ENCODE assay signal across 2 cellular contexts in genomic region chr2:42942214-42942989, GRCh38.
TF ChIP-seq lines count a peak whose summit lies in the region.

No MANE protein-coding gene starts in this region.

TF ChIP-seq in GM23338, 12 proteins besides CTCF, POLR2A, EP300 and RAD21:
- TF ChIP-seq REST (IDR thresholded peaks at IDR 0.05; ENCODE audit: unreplicated experiment) (no peak), EZH2 (IDR thresholded peaks at IDR 0.05; ENCODE audit: low read depth, unreplicated experiment) (no peak), ZNF331 (CRISPR knock-in tag; IDR thresholded peaks at IDR 0.05; ENCODE audit: low read depth) (no peak)
TF ChIP-seq in GM23338: peak in this region for 0.

TF ChIP-seq in HepG2, 621 proteins besides CTCF, POLR2A, EP300 and RAD21 (continues in another document):
- TF ChIP-seq SETDB1 (CRISPR knock-in tag; IDR thresholded peaks at IDR 0.05; ENCODE audit: borderline replicate concordance) (no peak), RBM22 (optimal IDR thresholded peaks at IDR 0.05; ENCODE audit: low read length) (no peak), ZNF609 (CRISPR knock-in tag; IDR thresholded peaks at IDR 0.05; ENCODE audit: borderline replicate concordance) (peak; percentile 70; the same call in 1 of the 2 replicates), DRAP1 (CRISPR knock-in tag; IDR thresholded peaks at IDR 0.05) (peak; percentile 78), ZNF513 (CRISPR knock-in tag; conservative IDR thresholded peaks at IDR 0.05) (no peak), CENPBD1 (CRISPR knock-in tag; IDR thresholded peaks at IDR 0.05; ENCODE audit: borderline replicate concordance, low read depth) (no peak), TOE1 (CRISPR knock-in tag; IDR thresholded peaks at IDR 0.05) (no peak), POLR2AphosphoS5 (IDR thresholded peaks at IDR 0.05; ENCODE audit: low read depth, low read length) (peak; percentile 65; the same call in 1 of the 2 replicates), PHF21A (CRISPR knock-in tag; IDR thresholded peaks at IDR 0.05) (0 out of 2 replicates have a peak, but pooled peaks have one; percentile 51), SMARCE1 (IDR thresholded peaks at IDR 0.05; ENCODE audit: borderline replicate concordance) (no peak), SALL2 (CRISPR knock-in tag; IDR thresholded peaks at IDR 0.05) (peak; percentile 19; the same call in 1 of the 2 replicates), SRSF1 (optimal IDR thresholded peaks at IDR 0.05; ENCODE audit: low read depth, low read length) (no peak), RAD51 (IDR thresholded peaks at IDR 0.05; ENCODE audit: borderline replicate concordance) (no peak), ZUFSP (CRISPR knock-in tag; IDR thresholded peaks at IDR 0.05; ENCODE audit: borderline replicate concordance) (no peak), SRSF4 (IDR thresholded peaks at IDR 0.05; ENCODE audit: low read depth, low read length, poor library complexity, severe bottlenecking) (no peak), XRCC5 (optimal IDR thresholded peaks at IDR 0.05; ENCODE audit: low read length) (peak; percentile 31), PRPF4 (IDR thresholded peaks at IDR 0.05; ENCODE audit: low read depth, low read length, poor library complexity, severe bottlenecking) (no peak), ETV5 (CRISPR knock-in tag; IDR thresholded peaks at IDR 0.05; ENCODE audit: borderline replicate concordance) (peak; percentile 48; the same call in 1 of the 2 replicates), NR1H2 (CRISPR knock-in tag; IDR thresholded peaks at IDR 0.05; ENCODE audit: borderline replicate concordance, low read depth) (no peak), RXRA (CRISPR knock-in tag; IDR thresholded peaks at IDR 0.05) (no peak; the same call in 1 of the 2 replicates), PRMT3 (CRISPR knock-in tag; IDR thresholded peaks at IDR 0.05; ENCODE audit: borderline replicate concordance, low read depth) (peak; percentile 38; the same call in 1 of the 2 replicates), ELF3 (CRISPR knock-in tag; IDR thresholded peaks at IDR 0.05) (0 out of 2 replicates have a peak, but pooled peaks have one; percentile 40), ZNF205 (CRISPR knock-in tag; IDR thresholded peaks at IDR 0.05) (peak; percentile 67; the same call in 1 of the 2 replicates), POLR2G (IDR thresholded peaks at IDR 0.05; ENCODE audit: low read depth, low read length) (peak; percentile 64), STAG1 (CRISPR knock-in tag; IDR thresholded peaks at IDR 0.05) (no peak)
- TF ChIP-seq, protein P1, sequence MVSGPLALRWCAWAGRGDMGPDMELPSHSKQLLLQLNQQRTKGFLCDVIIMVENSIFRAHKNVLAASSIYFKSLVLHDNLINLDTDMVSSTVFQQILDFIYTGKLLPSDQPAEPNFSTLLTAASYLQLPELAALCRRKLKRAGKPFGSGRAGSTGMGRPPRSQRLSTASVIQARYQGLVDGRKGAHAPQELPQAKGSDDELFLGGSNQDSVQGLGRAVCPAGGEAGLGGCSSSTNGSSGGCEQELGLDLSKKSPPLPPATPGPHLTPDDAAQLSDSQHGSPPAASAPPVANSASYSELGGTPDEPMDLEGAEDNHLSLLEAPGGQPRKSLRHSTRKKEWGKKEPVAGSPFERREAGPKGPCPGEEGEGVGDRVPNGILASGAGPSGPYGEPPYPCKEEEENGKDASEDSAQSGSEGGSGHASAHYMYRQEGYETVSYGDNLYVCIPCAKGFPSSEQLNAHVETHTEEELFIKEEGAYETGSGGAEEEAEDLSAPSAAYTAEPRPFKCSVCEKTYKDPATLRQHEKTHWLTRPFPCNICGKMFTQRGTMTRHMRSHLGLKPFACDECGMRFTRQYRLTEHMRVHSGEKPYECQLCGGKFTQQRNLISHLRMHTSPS (CRISPR knock-in tag; IDR thresholded peaks at IDR 0.05; ENCODE audit: low read depth): peak; percentile 81
- TF ChIP-seq, protein P2, sequence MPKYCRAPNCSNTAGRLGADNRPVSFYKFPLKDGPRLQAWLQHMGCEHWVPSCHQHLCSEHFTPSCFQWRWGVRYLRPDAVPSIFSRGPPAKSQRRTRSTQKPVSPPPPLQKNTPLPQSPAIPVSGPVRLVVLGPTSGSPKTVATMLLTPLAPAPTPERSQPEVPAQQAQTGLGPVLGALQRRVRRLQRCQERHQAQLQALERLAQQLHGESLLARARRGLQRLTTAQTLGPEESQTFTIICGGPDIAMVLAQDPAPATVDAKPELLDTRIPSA (CRISPR knock-in tag; IDR thresholded peaks at IDR 0.05; ENCODE audit: borderline replicate concordance): no peak
- TF ChIP-seq, protein P3, sequence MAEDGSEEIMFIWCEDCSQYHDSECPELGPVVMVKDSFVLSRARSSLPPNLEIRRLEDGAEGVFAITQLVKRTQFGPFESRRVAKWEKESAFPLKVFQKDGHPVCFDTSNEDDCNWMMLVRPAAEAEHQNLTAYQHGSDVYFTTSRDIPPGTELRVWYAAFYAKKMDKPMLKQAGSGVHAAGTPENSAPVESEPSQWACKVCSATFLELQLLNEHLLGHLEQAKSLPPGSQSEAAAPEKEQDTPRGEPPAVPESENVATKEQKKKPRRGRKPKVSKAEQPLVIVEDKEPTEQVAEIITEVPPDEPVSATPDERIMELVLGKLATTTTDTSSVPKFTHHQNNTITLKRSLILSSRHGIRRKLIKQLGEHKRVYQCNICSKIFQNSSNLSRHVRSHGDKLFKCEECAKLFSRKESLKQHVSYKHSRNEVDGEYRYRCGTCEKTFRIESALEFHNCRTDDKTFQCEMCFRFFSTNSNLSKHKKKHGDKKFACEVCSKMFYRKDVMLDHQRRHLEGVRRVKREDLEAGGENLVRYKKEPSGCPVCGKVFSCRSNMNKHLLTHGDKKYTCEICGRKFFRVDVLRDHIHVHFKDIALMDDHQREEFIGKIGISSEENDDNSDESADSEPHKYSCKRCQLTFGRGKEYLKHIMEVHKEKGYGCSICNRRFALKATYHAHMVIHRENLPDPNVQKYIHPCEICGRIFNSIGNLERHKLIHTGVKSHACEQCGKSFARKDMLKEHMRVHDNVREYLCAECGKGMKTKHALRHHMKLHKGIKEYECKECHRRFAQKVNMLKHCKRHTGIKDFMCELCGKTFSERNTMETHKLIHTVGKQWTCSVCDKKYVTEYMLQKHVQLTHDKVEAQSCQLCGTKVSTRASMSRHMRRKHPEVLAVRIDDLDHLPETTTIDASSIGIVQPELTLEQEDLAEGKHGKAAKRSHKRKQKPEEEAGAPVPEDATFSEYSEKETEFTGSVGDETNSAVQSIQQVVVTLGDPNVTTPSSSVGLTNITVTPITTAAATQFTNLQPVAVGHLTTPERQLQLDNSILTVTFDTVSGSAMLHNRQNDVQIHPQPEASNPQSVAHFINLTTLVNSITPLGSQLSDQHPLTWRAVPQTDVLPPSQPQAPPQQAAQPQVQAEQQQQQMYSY (CRISPR knock-in tag; IDR thresholded peaks at IDR 0.05): no peak
- TF ChIP-seq, protein P4, sequence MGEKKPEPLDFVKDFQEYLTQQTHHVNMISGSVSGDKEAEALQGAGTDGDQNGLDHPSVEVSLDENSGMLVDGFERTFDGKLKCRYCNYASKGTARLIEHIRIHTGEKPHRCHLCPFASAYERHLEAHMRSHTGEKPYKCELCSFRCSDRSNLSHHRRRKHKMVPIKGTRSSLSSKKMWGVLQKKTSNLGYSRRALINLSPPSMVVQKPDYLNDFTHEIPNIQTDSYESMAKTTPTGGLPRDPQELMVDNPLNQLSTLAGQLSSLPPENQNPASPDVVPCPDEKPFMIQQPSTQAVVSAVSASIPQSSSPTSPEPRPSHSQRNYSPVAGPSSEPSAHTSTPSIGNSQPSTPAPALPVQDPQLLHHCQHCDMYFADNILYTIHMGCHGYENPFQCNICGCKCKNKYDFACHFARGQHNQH (CRISPR knock-in tag; IDR thresholded peaks at IDR 0.05): peak; percentile 28; the same call in 1 of the 2 replicates
- TF ChIP-seq, protein P5, sequence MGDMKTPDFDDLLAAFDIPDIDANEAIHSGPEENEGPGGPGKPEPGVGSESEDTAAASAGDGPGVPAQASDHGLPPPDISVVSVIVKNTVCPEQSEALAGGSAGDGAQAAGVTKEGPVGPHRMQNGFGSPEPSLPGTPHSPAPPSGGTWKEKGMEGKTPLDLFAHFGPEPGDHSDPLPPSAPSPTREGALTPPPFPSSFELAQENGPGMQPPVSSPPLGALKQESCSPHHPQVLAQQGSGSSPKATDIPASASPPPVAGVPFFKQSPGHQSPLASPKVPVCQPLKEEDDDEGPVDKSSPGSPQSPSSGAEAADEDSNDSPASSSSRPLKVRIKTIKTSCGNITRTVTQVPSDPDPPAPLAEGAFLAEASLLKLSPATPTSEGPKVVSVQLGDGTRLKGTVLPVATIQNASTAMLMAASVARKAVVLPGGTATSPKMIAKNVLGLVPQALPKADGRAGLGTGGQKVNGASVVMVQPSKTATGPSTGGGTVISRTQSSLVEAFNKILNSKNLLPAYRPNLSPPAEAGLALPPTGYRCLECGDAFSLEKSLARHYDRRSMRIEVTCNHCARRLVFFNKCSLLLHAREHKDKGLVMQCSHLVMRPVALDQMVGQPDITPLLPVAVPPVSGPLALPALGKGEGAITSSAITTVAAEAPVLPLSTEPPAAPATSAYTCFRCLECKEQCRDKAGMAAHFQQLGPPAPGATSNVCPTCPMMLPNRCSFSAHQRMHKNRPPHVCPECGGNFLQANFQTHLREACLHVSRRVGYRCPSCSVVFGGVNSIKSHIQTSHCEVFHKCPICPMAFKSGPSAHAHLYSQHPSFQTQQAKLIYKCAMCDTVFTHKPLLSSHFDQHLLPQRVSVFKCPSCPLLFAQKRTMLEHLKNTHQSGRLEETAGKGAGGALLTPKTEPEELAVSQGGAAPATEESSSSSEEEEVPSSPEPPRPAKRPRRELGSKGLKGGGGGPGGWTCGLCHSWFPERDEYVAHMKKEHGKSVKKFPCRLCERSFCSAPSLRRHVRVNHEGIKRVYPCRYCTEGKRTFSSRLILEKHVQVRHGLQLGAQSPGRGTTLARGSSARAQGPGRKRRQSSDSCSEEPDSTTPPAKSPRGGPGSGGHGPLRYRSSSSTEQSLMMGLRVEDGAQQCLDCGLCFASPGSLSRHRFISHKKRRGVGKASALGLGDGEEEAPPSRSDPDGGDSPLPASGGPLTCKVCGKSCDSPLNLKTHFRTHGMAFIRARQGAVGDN (CRISPR knock-in tag; IDR thresholded peaks at IDR 0.05): peak; percentile 86
